8 cellular contexts compared by ENCODE assay signal in genomic region chr9:129383415-129384088, GRCh38.
A peak's percentile ranks its signal among the peaks of the same experiment; 100 is the strongest.
DNase-seq lines count a peak whose midpoint lies in the region; ATAC-seq and TF ChIP-seq lines count a peak whose summit lies in the region.

No MANE protein-coding gene starts in this region.

- peaks cover 28% of the 10 kb centered on the region for H3K4me1 Mint-ChIP-seq in GM23338
- peaks cover 15% of the 10 kb centered on the region for H3K4me1 Mint-ChIP-seq in activated CD8-positive, alpha-beta T cell treated with anti-CD3 and anti-CD28 coated beads for 36 hours (ENCODE audit: low read depth)

- no peaks in the 10 kb centered on the region for H3K9me3 Mint-ChIP-seq in GM23338
- H3K9me3 Mint-ChIP-seq in activated CD8-positive, alpha-beta T cell treated with anti-CD3 and anti-CD28 coated beads for 36 hours = no peaks in the 10 kb centered on the region

- TF ChIP-seq CTCF in GM23338 (conservative IDR thresholded peaks at IDR 0.05; ENCODE audit: low read depth in 2 of 2) = no peak
- no peak for TF ChIP-seq CTCF in activated CD8-positive, alpha-beta T cell treated with anti-CD3 and anti-CD28 coated beads for 36 hours (IDR thresholded peaks at IDR 0.05)

- H3K36me3 Mint-ChIP-seq in GM23338 (ENCODE audit: low read depth) = no peaks in the 10 kb centered on the region
- H3K36me3 Mint-ChIP-seq in activated CD8-positive, alpha-beta T cell treated with anti-CD3 and anti-CD28 coated beads for 36 hours (ENCODE audit: low read depth) = no peaks in the 10 kb centered on the region

- no peaks in the 10 kb centered on the region for H3K9me2 ChIP-seq in GM23338 (ENCODE audit: insufficient read depth)

- 0 out of 2 replicates have a peak, but pooled peaks cover 5% of the 10 kb centered on the region for H3F3A ChIP-seq in GM23338 (replicated peaks; ENCODE audit: low read depth)

- CTCF ChIA-PET in activated CD8-positive, alpha-beta T cell treated with anti-CD3 and anti-CD28 coated beads for 36 hours (lab: Charles Lee) = interaction anchor here (0.6 to 2.4 kb wide), 9 partner anchors 14 to 244 kb away, joined by 3 to 7 read pairs (median 4); partner anchors contain the start of gene IER5L
- CTCF ChIA-PET in HEK293T (lab: Yijun Ruan, JAX) = no interaction called here

- intact Hi-C loops in activated CD8-positive, alpha-beta T cell treated with anti-CD3 and anti-CD28 coated beads for 36 hours (cut with micrococcal nuclease) = no loop called here

- H3K27me3 Mint-ChIP-seq in GM23338 (ENCODE audit: insufficient read depth, low read depth, poor library complexity) = peaks cover 29% of the 10 kb centered on the region
- H3K27me3 Mint-ChIP-seq in activated CD8-positive, alpha-beta T cell treated with anti-CD3 and anti-CD28 coated beads for 36 hours = no peaks in the 10 kb centered on the region

- peak overlapping the region; percentile 65 for H3K4me3 Mint-ChIP-seq in GM23338
- peak overlapping the region; percentile 66 for H3K4me3 Mint-ChIP-seq in activated CD8-positive, alpha-beta T cell treated with anti-CD3 and anti-CD28 coated beads for 36 hours

- peak overlapping the region; percentile 71 for H3K4me3 ChIP-seq in GM23338

- peaks cover 23% of the 10 kb centered on the region for H3K27me3 ChIP-seq in GM23338 (ENCODE audit: insufficient read depth)

- H3K36me3 ChIP-seq in GM23338 (ENCODE audit: insufficient read depth) = no peaks in the 10 kb centered on the region

- peak overlapping the region; percentile 89 for H3K4me2 ChIP-seq in GM23338

- peak overlapping the region; percentile 94 for H2AFZ ChIP-seq in GM23338

- no peaks in the 10 kb centered on the region for H3K79me2 ChIP-seq in GM23338 (replicated peaks; ENCODE audit: insufficient read depth)

- peak; percentile 70 for ATAC-seq in GM23338
- ATAC-seq in activated CD8-positive, alpha-beta T cell treated with anti-CD3 and anti-CD28 coated beads for 36 hours = peak; percentile 91

- peaks cover 12% of the 10 kb centered on the region for H3K4me1 ChIP-seq in GM23338 (ENCODE audit: insufficient read depth)

- DNase-seq in DMS114 treated with DMSO at 0.1 percent for 48 hours (lab: John Stamatoyannopoulos, UW; ENCODE audit: unreplicated experiment) (peak; percentile 36), GM23338 (ENCODE audit: low spot score) (peak; percentile 66), NCI-H2107 (lab: John Stamatoyannopoulos, UW) (peak; percentile 45), ecto neural progenitor cell (ENCODE audit: low spot score) (peak; percentile 61), lung microvascular endothelial cell (ENCODE audit: low read depth in 2 of 2) (peak; percentile 52 to 67), HEK293T (ENCODE audit: extremely low spot score) (no peak)
- peak; percentile 78 for DNase-seq in activated CD8-positive, alpha-beta T cell treated with anti-CD3 and anti-CD28 coated beads for 36 hours
- peak; percentile 37 to 65 (median 48) for DNase-seq in stimulated activated CD4-positive, alpha-beta T cell treated with anti-CD3 and anti-CD28 coated beads, TNF-alpha, amount 100 ng/mL, for 1 hour (ENCODE audit: low read depth in 3 of 3, low spot score in 1 of 3)

- POLR2A ChIA-PET in activated CD8-positive, alpha-beta T cell treated with anti-CD3 and anti-CD28 coated beads for 36 hours (lab: Charles Lee) = interaction anchor here (0.9 to 2.1 kb wide), 3 partner anchors 22 to 243 kb away, joined by 3 to 5 read pairs (median 3); partner anchors contain the start of gene IER5L
- POLR2A ChIA-PET in HEK293T (lab: Yijun Ruan, JAX) = no interaction called here

- H3K27ac ChIP-seq in GM23338 (ENCODE audit: low read depth) = no peak overlapping the region

- no peak overlapping the region for H3K27ac Mint-ChIP-seq in GM23338
- H3K27ac Mint-ChIP-seq in activated CD8-positive, alpha-beta T cell treated with anti-CD3 and anti-CD28 coated beads for 36 hours = peak overlapping the region; percentile 87

- H4K20me1 ChIP-seq in GM23338 (replicated peaks; ENCODE audit: insufficient read depth) = no peaks in the 10 kb centered on the region

TF ChIP-seq in GM23338, 12 proteins besides CTCF, POLR2A, EP300 and RAD21 (continues in another document):
- TF ChIP-seq POLR2AphosphoS5 (IDR thresholded peaks at IDR 0.05; ENCODE audit: low read depth) = no peak
- no peak for TF ChIP-seq ZNF114 (CRISPR knock-in tag; IDR thresholded peaks at IDR 0.05)
- no peak for TF ChIP-seq JUNB (IDR thresholded peaks at IDR 0.05; ENCODE audit: unreplicated experiment)
- no peak for TF ChIP-seq ZNF331 (CRISPR knock-in tag; IDR thresholded peaks at IDR 0.05; ENCODE audit: low read depth)
- TF ChIP-seq EZH2 (IDR thresholded peaks at IDR 0.05; ENCODE audit: low read depth, unreplicated experiment) = no peak
- TF ChIP-seq NANOG (IDR thresholded peaks at IDR 0.05; ENCODE audit: borderline replicate concordance) = no peak
- no peak for TF ChIP-seq REST (IDR thresholded peaks at IDR 0.05; ENCODE audit: unreplicated experiment)
- no peak for TF ChIP-seq EZH2phosphoT487 (IDR thresholded peaks at IDR 0.05; ENCODE audit: unreplicated experiment)

TF ChIP-seq in HEK293T, 16 proteins besides CTCF, POLR2A, EP300 and RAD21:
- no peak for TF ChIP-seq PKNOX1 (IDR thresholded peaks at IDR 0.05)
- TF ChIP-seq SUZ12 (IDR thresholded peaks at IDR 0.05) = no peak
- TF ChIP-seq BHLHE40 (IDR thresholded peaks at IDR 0.05; ENCODE audit: borderline replicate concordance) = no peak
- no peak for TF ChIP-seq SP1 (IDR thresholded peaks at IDR 0.05)
- TF ChIP-seq FOXA1 (IDR thresholded peaks at IDR 0.05) = no peak
- TF ChIP-seq HDGF (IDR thresholded peaks at IDR 0.05; ENCODE audit: borderline replicate concordance) = no peak
- no peak for TF ChIP-seq NFRKB (IDR thresholded peaks at IDR 0.05)
